In the genomic region with DNA sequence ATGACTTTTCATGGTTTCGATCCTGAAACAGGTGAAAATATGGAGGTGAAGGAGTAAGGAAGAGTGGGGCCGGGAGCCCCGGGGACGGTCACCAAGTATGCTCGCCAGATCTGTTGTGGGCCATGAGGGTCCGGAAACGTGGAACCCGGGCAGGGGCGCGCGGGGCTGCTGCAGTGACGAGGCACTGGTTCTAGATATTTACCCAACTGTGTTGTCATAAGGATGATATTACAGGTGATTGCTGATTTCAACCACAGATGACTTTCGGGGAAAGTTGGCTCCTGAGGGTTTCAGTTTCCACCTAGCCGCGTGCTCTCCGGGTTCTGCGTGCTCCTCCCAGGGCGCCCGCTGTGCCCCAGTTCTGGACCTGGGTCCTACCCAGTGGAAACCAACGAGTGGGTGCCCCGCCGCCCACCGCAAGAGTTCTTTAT, we compare ENCODE assay signal across 21 cellular contexts. TPM values are rescaled to one million over a fixed set of nuclear protein-coding genes. Genes with fewer than 3 reads are reported as not detected.
A peak's percentile ranks its signal among the peaks of the same experiment; 100 is the strongest.
DNase-seq lines count a peak whose midpoint lies in the region; ATAC-seq and TF ChIP-seq lines count a peak whose summit lies in the region.
"Had no signal": no experiment of that assay in that cellular context is flagged by ENCODE, and none has a peak within 500 bp of the region (broad histone marks: within the 10 kb centered on the region; RNA-seq: fewer than 3 reads in every experiment).

No MANE protein-coding gene starts in this region.

- TF ChIP-seq CTCF in chondrocyte (IDR thresholded peaks at IDR 0.05): no peak
- no peak for TF ChIP-seq CTCF in osteocyte (IDR thresholded peaks at IDR 0.05)

- 96% methylated on average over 23 of the region's 23 CpGs for WGBS in aorta, 2 donors

- CTCF ChIA-PET in activated CD8-positive, alpha-beta memory T cell treated with anti-CD3 and anti-CD28 coated beads, Interleukin-2, amount 10 ng/mL, durations not matched to agents 7 days and 5 days (lab: Charles Lee): no interaction called here

- no peak overlapping the region for H3K27ac ChIP-seq in aorta (ENCODE audit: low read depth in 1 of 2, low read length in 2 of 2)
- H3K27ac ChIP-seq: Peyer's patch had no signal

- intact Hi-C loops in aorta (cut with DNase I): no loop called here

- peak; percentile 26 for DNase-seq in activated CD8-positive, alpha-beta memory T cell treated with anti-CD3 and anti-CD28 coated beads for 24 hours
- DNase-seq in activated CD8-positive, alpha-beta memory T cell treated with anti-CD3 and anti-CD28 coated beads, Interleukin-2, amount 10 ng/mL, durations not matched to agents 7 days and 5 days: no peak
- DNase-seq in chondrocyte (ENCODE audit: low spot score): peak; percentile 66
- DNase-seq in osteocyte (ENCODE audit: extremely low spot score, unreplicated experiment): peak; percentile 80
- DNase-seq in aorta: peak; percentile 33 to 67
- no peak for DNase-seq in OCI-M1 (lab: John Stamatoyannopoulos, UW)
- DNase-seq: C1 segment of cervical spinal cord; CD4-positive, alpha-beta memory T cell; COR-L47; MV-4-11; NCI-H1105; NCI-H1436 treated with DMSO at 0.1 percent for 48 hours; NCI-H187 treated with DMSO at 0.1 percent for 48 hours; NCI-H2107; NCI-H446 treated with DMSO at 0.1 percent for 48 hours; NCI-H526; SHP77 treated with DMSO at 0.1 percent for 48 hours had no signal

- H3K4me1 Mint-ChIP-seq in activated CD8-positive, alpha-beta memory T cell treated with anti-CD3 and anti-CD28 coated beads, Interleukin-2, amount 10 ng/mL, durations not matched to agents 7 days and 5 days: no peaks in the 10 kb centered on the region
- H3K4me1 Mint-ChIP-seq in chondrocyte (ENCODE audit: low read depth) (no peaks in the 10 kb centered on the region), osteocyte (ENCODE audit: unreplicated experiment) (no peaks in the 10 kb centered on the region)
- H3K4me1 Mint-ChIP-seq: CD4-positive, alpha-beta memory T cell had no signal

- H3K36me3 ChIP-seq in aorta (ENCODE audit: control insufficient read depth in 1 of 2, insufficient read depth in 2 of 2, low read length in 1 of 2): no peaks in the 10 kb centered on the region
- H3K36me3 ChIP-seq: Peyer's patch had no signal

- H3K36me3 Mint-ChIP-seq in activated CD8-positive, alpha-beta memory T cell treated with anti-CD3 and anti-CD28 coated beads, Interleukin-2, amount 10 ng/mL, durations not matched to agents 7 days and 5 days: peaks cover 6% of the 10 kb centered on the region
- H3K36me3 Mint-ChIP-seq in chondrocyte (ENCODE audit: low read depth): peaks cover 4% of the 10 kb centered on the region
- H3K36me3 Mint-ChIP-seq in osteocyte (ENCODE audit: unreplicated experiment): peaks cover 2% of the 10 kb centered on the region

- no peaks in the 10 kb centered on the region for H3K27me3 ChIP-seq in aorta (ENCODE audit: control insufficient read depth in 1 of 2, insufficient read depth in 2 of 2, low read length in 1 of 2)
- H3K27me3 ChIP-seq: Peyer's patch had no signal

- no peak overlapping the region for H3K4me3 ChIP-seq in aorta (ENCODE audit: low read length in 2 of 2)
- H3K4me3 ChIP-seq: Peyer's patch had no signal

- peaks cover 27% of the 10 kb centered on the region for H3K27me3 Mint-ChIP-seq in activated CD8-positive, alpha-beta memory T cell treated with anti-CD3 and anti-CD28 coated beads, Interleukin-2, amount 10 ng/mL, durations not matched to agents 7 days and 5 days
- H3K27me3 Mint-ChIP-seq in chondrocyte (ENCODE audit: low read depth) (peaks cover 9% of the 10 kb centered on the region), osteocyte (ENCODE audit: unreplicated experiment) (peaks cover 21% of the 10 kb centered on the region)

- peaks cover 1% of the 10 kb centered on the region for H3K9me3 ChIP-seq in aorta (ENCODE audit: control insufficient read depth, low read length)

- ATAC-seq in activated CD8-positive, alpha-beta memory T cell treated with anti-CD3 and anti-CD28 coated beads, Interleukin-2, amount 10 ng/mL, durations not matched to agents 7 days and 5 days: no peak
- no peak for ATAC-seq in aorta (ENCODE audit: low FRiP score)
- no peak for ATAC-seq in HG02884 (IDR thresholded peaks at IDR 0.05; ENCODE audit: unreplicated experiment)

- peaks cover 7% of the 10 kb centered on the region for H3K9me3 Mint-ChIP-seq in activated CD8-positive, alpha-beta memory T cell treated with anti-CD3 and anti-CD28 coated beads, Interleukin-2, amount 10 ng/mL, durations not matched to agents 7 days and 5 days (ENCODE audit: low read depth)
- H3K9me3 Mint-ChIP-seq in chondrocyte (ENCODE audit: low read depth) (peaks cover 9% of the 10 kb centered on the region), osteocyte (ENCODE audit: unreplicated experiment) (peaks cover 6% of the 10 kb centered on the region)

- no peaks in the 10 kb centered on the region for H3K4me1 ChIP-seq in aorta (ENCODE audit: control insufficient read depth in 1 of 2, insufficient read depth in 2 of 2, low read length in 2 of 2)
- H3K4me1 ChIP-seq: Peyer's patch had no signal

- no peak overlapping the region for H3K27ac Mint-ChIP-seq in activated CD8-positive, alpha-beta memory T cell treated with anti-CD3 and anti-CD28 coated beads, Interleukin-2, amount 10 ng/mL, durations not matched to agents 7 days and 5 days
- H3K27ac Mint-ChIP-seq in chondrocyte (ENCODE audit: unreplicated experiment) (no peak overlapping the region), osteocyte (ENCODE audit: unreplicated experiment) (no peak overlapping the region)
- H3K27ac Mint-ChIP-seq: CD4-positive, alpha-beta memory T cell had no signal

- no peak overlapping the region for H3K4me3 Mint-ChIP-seq in activated CD8-positive, alpha-beta memory T cell treated with anti-CD3 and anti-CD28 coated beads, Interleukin-2, amount 10 ng/mL, durations not matched to agents 7 days and 5 days
- H3K4me3 Mint-ChIP-seq in chondrocyte (ENCODE audit: unreplicated experiment) (no peak overlapping the region), osteocyte (ENCODE audit: unreplicated experiment) (no peak overlapping the region)
- H3K4me3 Mint-ChIP-seq: CD4-positive, alpha-beta memory T cell had no signal

RNA-seq across cellular contexts. Expression of gene RAET1G, which starts 12.2 kb away (rescaled TPM):
- not detected for total RNA-seq in activated CD8-positive, alpha-beta memory T cell treated with anti-CD3 and anti-CD28 coated beads, Interleukin-2, amount 10 ng/mL, durations not matched to agents 7 days and 5 days
- total RNA-seq in chondrocyte (0.51 to 0.60 TPM (median 0.54 TPM) in 3 replicates), osteocyte (0.55 and 0.73 TPM in 2 replicates), aorta (under 1 TPM in 1 of 2 donors, not detected in 1; 0.99 TPM)
- polyA plus RNA-seq in aorta: under 1 TPM in 1 of 2 donors, not detected in 1; 0.64 TPM
- total RNA-seq: CD4-positive, alpha-beta memory T cell; H1; OCI-LY7; Peyer's patch had no signal
- polyA plus RNA-seq: CD4-positive, alpha-beta memory T cell had no signal

RNA-seq across cellular contexts. Expression of gene RAET1E, which starts 12.8 kb away (rescaled TPM):
- not detected for total RNA-seq in activated CD8-positive, alpha-beta memory T cell treated with anti-CD3 and anti-CD28 coated beads, Interleukin-2, amount 10 ng/mL, durations not matched to agents 7 days and 5 days
- not detected in 3 replicates for total RNA-seq in chondrocyte
- not detected in 2 replicates for total RNA-seq in osteocyte
- total RNA-seq in aorta: under 1 TPM; 0.18 to 0.65 TPM
- polyA plus RNA-seq in aorta: 1 to 10 TPM in 1 of 2 donors, not detected in 1; 1.7 TPM
- total RNA-seq: CD4-positive, alpha-beta memory T cell; H1; OCI-LY7; Peyer's patch had no signal
- polyA plus RNA-seq: CD4-positive, alpha-beta memory T cell; H1 had no signal

RNA-seq across cellular contexts. Expression of gene ULBP2, which starts 31.1 kb away (rescaled TPM):
- under 1 TPM; 0.80 to 0.99 TPM for total RNA-seq in activated CD8-positive, alpha-beta memory T cell treated with anti-CD3 and anti-CD28 coated beads, Interleukin-2, amount 10 ng/mL, durations not matched to agents 7 days and 5 days
- 7.7 to 15.1 TPM (median 13.9 TPM) in 3 replicates for total RNA-seq in chondrocyte
- 2.1 and 2.9 TPM in 2 replicates for total RNA-seq in osteocyte
- total RNA-seq in aorta: under 1 TPM; 0.66 to 0.68 TPM
- under 1 TPM in 1 of 2 donors, not detected in 1; 0.36 TPM for polyA plus RNA-seq in aorta
- total RNA-seq: CD4-positive, alpha-beta memory T cell; H1; Peyer's patch had no signal

RNA-seq across cellular contexts. Expression of gene LRP11, which starts 46.6 kb away (rescaled TPM):
- 1 to 10 TPM; 2.9 to 3.1 TPM for total RNA-seq in activated CD8-positive, alpha-beta memory T cell treated with anti-CD3 and anti-CD28 coated beads, Interleukin-2, amount 10 ng/mL, durations not matched to agents 7 days and 5 days
- total RNA-seq in chondrocyte (61.4 to 81.7 TPM (median 61.9 TPM) in 3 replicates), osteocyte (59.6 and 75.2 TPM in 2 replicates), aorta (10 to 100 TPM; 24.4 to 35.3 TPM)
- 10 to 100 TPM in 1 of 2 donors, under 1 TPM in 1; 0.63 to 13.3 TPM for polyA plus RNA-seq in aorta

RNA-seq across cellular contexts. Expression of gene ULBP1, which starts 53.0 kb away (rescaled TPM):
- 1 to 10 TPM in 1 of 2 experiments, under 1 TPM in 1; 0.82 to 1.2 TPM for total RNA-seq in activated CD8-positive, alpha-beta memory T cell treated with anti-CD3 and anti-CD28 coated beads, Interleukin-2, amount 10 ng/mL, durations not matched to agents 7 days and 5 days
- 2.8 to 29.8 TPM (median 29.8 TPM) in 3 replicates for total RNA-seq in chondrocyte
- total RNA-seq in osteocyte: 10.7 and 11.5 TPM in 2 replicates
- total RNA-seq in aorta: under 1 TPM in 1 of 2 donors, not detected in 1; 0.13 TPM
- under 1 TPM in 1 of 2 donors, not detected in 1; 0.38 TPM for polyA plus RNA-seq in aorta
- total RNA-seq: CD4-positive, alpha-beta memory T cell; Peyer's patch had no signal
- polyA plus RNA-seq: CD4-positive, alpha-beta memory T cell had no signal

Comparison
In these comparisons a context has a peak if more than half of its experiments do, and no peak if none do; other contexts are left out.
1. DNase-seq: peak in activated CD8-positive, alpha-beta memory T cell treated with anti-CD3 and anti-CD28 coated beads for 24 hours (single experiment), chondrocyte (single experiment), osteocyte (single experiment) and aorta (2 of 2); none in activated CD8-positive, alpha-beta memory T cell treated with anti-CD3 and anti-CD28 coated beads, Interleukin-2, amount 10 ng/mL, durations not matched to agents 7 days and 5 days (single experiment) and OCI-M1 (single experiment).